In the genomic region with DNA sequence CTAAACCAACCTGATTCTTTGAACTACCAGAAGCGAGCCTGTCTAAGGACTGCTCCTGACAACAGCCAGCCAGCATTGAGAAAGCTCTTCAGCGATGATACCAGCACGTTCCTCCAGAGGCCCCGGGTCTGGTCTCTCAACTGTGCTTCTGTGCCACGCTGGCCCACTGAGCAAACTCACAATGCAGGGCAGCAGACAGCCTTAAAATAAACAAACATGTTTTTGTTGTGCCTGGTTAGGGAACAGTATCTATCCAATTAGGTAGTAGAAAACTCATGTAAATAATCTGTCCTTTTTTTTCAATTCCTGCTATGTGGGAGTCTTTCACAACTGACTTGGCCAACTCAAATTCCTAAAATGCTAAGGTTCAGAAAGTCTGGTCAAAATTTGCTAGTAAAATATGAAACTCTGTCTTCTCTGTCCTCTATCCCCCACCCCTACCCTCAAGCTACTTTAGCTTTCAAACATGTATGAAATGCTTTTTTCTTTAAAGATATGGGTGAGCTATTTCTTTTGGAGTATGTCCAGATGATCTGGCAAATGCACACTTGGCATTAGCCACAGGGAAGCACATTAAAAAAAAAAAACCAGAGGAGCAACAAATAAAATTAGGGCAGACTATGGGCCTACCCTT, we compare ENCODE assay signal across 1 cellular context.
TF ChIP-seq lines count a peak whose summit lies in the region.

No MANE protein-coding gene starts in this region.

TF ChIP-seq in K562, 482 proteins besides CTCF, POLR2A, EP300 and RAD21 (continued from another document):
- TF ChIP-seq ELK1 (CRISPR knock-in tag; IDR thresholded peaks at IDR 0.05) = no peak
- no peak for TF ChIP-seq ZEB2 (IDR thresholded peaks at IDR 0.05)
- TF ChIP-seq ZBTB33 (CRISPR knock-in tag; IDR thresholded peaks at IDR 0.05) = no peak
- no peak for TF ChIP-seq RNF2 (IDR thresholded peaks at IDR 0.05)
- TF ChIP-seq ZNF232 (CRISPR knock-in tag; IDR thresholded peaks at IDR 0.05) = no peak
- no peak for TF ChIP-seq ZNF77 (CRISPR knock-in tag; IDR thresholded peaks at IDR 0.05)
- TF ChIP-seq, protein P1, sequence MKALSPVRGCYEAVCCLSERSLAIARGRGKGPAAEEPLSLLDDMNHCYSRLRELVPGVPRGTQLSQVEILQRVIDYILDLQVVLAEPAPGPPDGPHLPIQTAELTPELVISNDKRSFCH (CRISPR knock-in tag; IDR thresholded peaks at IDR 0.05) = no peak
- TF ChIP-seq, protein P1 (tag; IDR thresholded peaks at IDR 0.05) = no peak
- no peak for TF ChIP-seq RREB1 (CRISPR knock-in tag; IDR thresholded peaks at IDR 0.05)
- no peak for TF ChIP-seq FIP1L1 (IDR thresholded peaks at IDR 0.05; ENCODE audit: low read depth, low read length, poor library complexity, severe bottlenecking)
- no peak for TF ChIP-seq RBM22 (IDR thresholded peaks at IDR 0.05; ENCODE audit: low read depth, low read length, poor library complexity, severe bottlenecking)
- TF ChIP-seq TCF7 (IDR thresholded peaks at IDR 0.05; ENCODE audit: borderline replicate concordance) = no peak
- TF ChIP-seq DPF2 (IDR thresholded peaks at IDR 0.05) = no peak
- no peak for TF ChIP-seq ATF3 (IDR thresholded peaks at IDR 0.05)
- no peak for TF ChIP-seq ATF3 (CRISPR knock-in tag; conservative IDR thresholded peaks at IDR 0.05)
- TF ChIP-seq SIN3A (IDR thresholded peaks at IDR 0.05; ENCODE audit: borderline replicate concordance in 2 of 2, control insufficient read depth in 1 of 2, low read depth in 2 of 2, low read length in 2 of 2) = no peak
- no peak for TF ChIP-seq ATF6 (CRISPR knock-in tag; IDR thresholded peaks at IDR 0.05)
- no peak for TF ChIP-seq SRSF1 (IDR thresholded peaks at IDR 0.05; ENCODE audit: low read depth, low read length)
